In the genomic region with DNA sequence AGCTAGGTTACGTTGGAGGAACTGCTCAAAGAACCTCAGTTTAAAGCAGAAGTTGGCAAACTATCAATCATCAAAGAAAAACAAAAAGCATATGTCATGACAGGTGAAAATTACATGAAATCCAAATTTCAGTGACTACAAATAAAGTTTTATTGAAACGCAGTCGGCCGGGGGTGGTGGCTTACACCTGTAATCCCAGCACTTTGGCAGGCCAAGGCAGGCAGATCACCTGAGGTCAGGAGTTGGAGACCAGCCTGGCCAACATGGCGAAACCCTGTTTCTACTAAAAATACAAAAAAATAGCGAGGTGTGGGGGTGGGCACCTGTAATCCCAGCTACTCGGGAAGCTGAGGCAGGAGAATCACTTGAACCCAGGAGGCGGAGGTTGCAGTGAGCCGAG, we compare ENCODE assay signal across 9 cellular contexts. TPM values are rescaled to one million over a fixed set of nuclear protein-coding genes. Genes with fewer than 3 reads are reported as not detected.
"Had no signal": no experiment of that assay in that cellular context is flagged by ENCODE, and none has a peak within 500 bp of the region (broad histone marks: within the 10 kb centered on the region; RNA-seq: fewer than 3 reads in every experiment).

No MANE protein-coding gene starts in this region.

RNA-seq across cellular contexts. Expression of gene ABCC6, which starts 2.8 kb away (rescaled TPM):
- total RNA-seq: activated naive CD4-positive, alpha-beta T cell treated with anti-CD3 and anti-CD28 coated beads for 36 hours; activated naive CD4-positive, alpha-beta T cell treated with anti-CD3 and anti-CD28 coated beads, Interleukin-2, amount 50 U/mL, for 72 hours; activated naive CD8-positive, alpha-beta T cell treated with anti-CD3 and anti-CD28 coated beads for 36 hours; activated naive CD8-positive, alpha-beta T cell treated with anti-CD3 and anti-CD28 coated beads, Interleukin-2, amount 10 ng/mL, durations not matched to agents 7 days and 5 days; activated T-cell treated with anti-CD3 and anti-CD28 coated beads, Interleukin-2, amount 50 U/mL, for 4 hours; activated T-cell treated with anti-CD3 and anti-CD28 coated beads, Interleukin-2, amount 50 U/mL, for 72 hours; activated T-helper 1 cell treated with anti-CD3 and anti-CD28 coated beads, Interleukin-12 subunit alpha, Interleukin-12 subunit beta, Interleukin-2, Interleukin-4 antibody, amounts not matched to agents 30 ng/mL and 10 ng/mL and 1 ng/mL, durations not matched to agents 14 hours and 24 hours and 36 hours; activated T-helper 2 cell treated with anti-CD3 and anti-CD28 coated beads, Interferon-gamma antibody, Interleukin-2, Interleukin-4, amounts not matched to agents 10 μg/mL and 5 μg/mL and 100 μg/mL, durations not matched to agents 14 hours and 24 hours and 36 hours; bronchial epithelial cell had no signal
